Comparison of ENCODE assay signal across 1 cellular context in the genomic region with DNA sequence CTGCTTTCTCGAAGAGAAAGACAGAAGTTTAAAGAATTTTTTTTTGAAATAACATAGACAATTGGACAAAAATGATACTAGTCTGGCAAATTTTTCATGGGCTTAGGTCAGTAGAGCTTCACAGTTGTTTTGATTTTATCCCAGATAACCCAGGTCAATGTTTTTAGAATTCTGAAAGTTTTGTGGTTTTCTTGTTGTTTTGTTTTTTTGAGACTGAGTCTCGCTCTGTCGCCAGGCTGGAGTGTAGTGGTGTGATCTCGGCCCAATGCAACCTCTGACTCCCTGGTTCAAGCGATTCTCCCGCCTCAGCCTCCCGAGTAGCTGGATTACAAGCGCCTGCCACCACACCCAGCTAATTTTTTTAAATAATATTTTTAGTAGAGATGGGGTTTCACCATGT.
TF ChIP-seq lines count a peak whose summit lies in the region.

No MANE protein-coding gene starts in this region.

TF ChIP-seq in endothelial cell of umbilical vein, 7 proteins besides CTCF, POLR2A, EP300 and RAD21 (continued from another document):
- TF ChIP-seq EZH2 (IDR thresholded peaks at IDR 0.05; ENCODE audit: borderline replicate concordance, low read depth, low read length, severe bottlenecking) (no peak), GATA2 (IDR thresholded peaks at IDR 0.05; ENCODE audit: insufficient read depth, insufficient read length, low read depth, low read length) (no peak), MAX (IDR thresholded peaks at IDR 0.05; ENCODE audit: insufficient read depth, insufficient read length) (no peak), POLR2AphosphoS5 (IDR thresholded peaks at IDR 0.05; ENCODE audit: insufficient read depth, low read depth, low read length) (no peak)
